ENCODE assay signal across 9 cellular contexts in genomic region chr11:120248551-120249278, GRCh38. TPM values are rescaled to one million over a fixed set of nuclear protein-coding genes. Genes with fewer than 3 reads are reported as not detected.
A peak's percentile ranks its signal among the peaks of the same experiment; 100 is the strongest.
DNase-seq lines count a peak whose midpoint lies in the region; ATAC-seq and TF ChIP-seq lines count a peak whose summit lies in the region.
"Had no signal": no experiment of that assay in that cellular context is flagged by ENCODE, and none has a peak within 500 bp of the region (broad histone marks: within the 10 kb centered on the region; RNA-seq: fewer than 3 reads in every experiment).

No MANE protein-coding gene starts in this region.

- H3K36me3 ChIP-seq in RWPE2 (ENCODE audit: low read depth) (no peaks in the 10 kb centered on the region), mesodermal cell (ENCODE audit: control insufficient read depth, insufficient read depth, low read length) (no peaks in the 10 kb centered on the region)

- H3K4me1 ChIP-seq in RWPE2 (ENCODE audit: insufficient read depth, poor library complexity, severe bottlenecking) (peaks cover 9% of the 10 kb centered on the region), mesodermal cell (ENCODE audit: control insufficient read depth, insufficient read depth, low read length, poor library complexity, severe bottlenecking) (peaks cover 13% of the 10 kb centered on the region)

- DNase-seq in RWPE2 (ENCODE audit: low spot score) (no peak), SKM-1 treated with dmso at 0.1 percent for 144 hours (lab: John Stamatoyannopoulos, UW; ENCODE audit: unreplicated experiment) (no peak), NCI-H82 (lab: John Stamatoyannopoulos, UW) (no peak), cerebellar nuclear complex (lab: John Stamatoyannopoulos, UW) (no peak)
- DNase-seq in stimulated activated CD4-positive, alpha-beta T cell treated with anti-CD3 and anti-CD28 coated beads, Interleukin-15, amount 100 ng/mL, for 24 hours = no peak
- DNase-seq: NCI-H524 had no signal

- H3K27ac ChIP-seq in RWPE2 (ENCODE audit: poor library complexity, severe bottlenecking) = no peak overlapping the region
- H3K27ac ChIP-seq in mesodermal cell (ENCODE audit: low read depth, low read length, severe bottlenecking) = peak overlapping the region; percentile 23

- H3K9me3 ChIP-seq in RWPE2 (ENCODE audit: severe bottlenecking) = no peaks in the 10 kb centered on the region
- H3K9me3 ChIP-seq in mesodermal cell (ENCODE audit: control insufficient read depth, low read length) = no peaks in the 10 kb centered on the region

- no peak for TF ChIP-seq CTCF in RWPE2 (IDR thresholded peaks at IDR 0.05; ENCODE audit: poor library complexity, severe bottlenecking)

- ATAC-seq in GM18873 (IDR thresholded peaks at IDR 0.05; ENCODE audit: low FRiP score, unreplicated experiment) (peak; percentile 55), HG02938 (IDR thresholded peaks at IDR 0.05; ENCODE audit: unreplicated experiment) (peak; percentile 60), RWPE2 (ENCODE audit: low read depth) (peak; percentile 80)

- H3K27me3 ChIP-seq in RWPE2 (ENCODE audit: insufficient read depth, poor library complexity, severe bottlenecking) = no peaks in the 10 kb centered on the region

- 48 to 53% methylated on average over 7 to 8 of the region's 9 CpGs for WGBS in mesodermal cell (ENCODE audit: insufficient coverage in 2 of 2), 2 experiments

- H3K4me3 ChIP-seq in RWPE2 (ENCODE audit: severe bottlenecking) (no peak overlapping the region), mesodermal cell (ENCODE audit: extremely low read depth, insufficient read depth, low read length, poor library complexity, severe bottlenecking) (no peak overlapping the region)

RNA-seq across cellular contexts. Expression of gene POU2F3, which starts 8.8 kb away (rescaled TPM):
- 0.11 TPM for polyA plus RNA-seq in mesodermal cell (2013, experiment 1 of 2)
- polyA plus RNA-seq in mesodermal cell (2013, experiment 2 of 2) = not detected

RNA-seq across cellular contexts. Expression of gene OAF, which starts 37.9 kb away (rescaled TPM):
- polyA plus RNA-seq in mesodermal cell (2013, experiment 1 of 2) = 53.6 TPM
- polyA plus RNA-seq in mesodermal cell (2013, experiment 2 of 2) = 46.4 TPM
